16 cellular contexts compared by ENCODE assay signal in genomic region chr2:28557389-28558119, GRCh38.
DNase-seq lines count a peak whose midpoint lies in the region; ATAC-seq, FAIRE-seq and TF ChIP-seq lines count a peak whose summit lies in the region.
"Had no signal": no experiment of that assay in that cellular context is flagged by ENCODE, and none has a peak within 500 bp of the region (broad histone marks: within the 10 kb centered on the region; RNA-seq: fewer than 3 reads in every experiment).

No MANE protein-coding gene starts in this region.

- H3K79me1 ChIP-seq in mesendoderm (ENCODE audit: low read length) = no peaks in the 10 kb centered on the region

- H2AFZ ChIP-seq in K562 (ENCODE audit: low read depth, low read length) = no peak overlapping the region

- DNase-seq in NB4 (ENCODE audit: low read depth) (peak; percentile 50), K562 (ENCODE audit: extremely low read depth in 1 of 4, low spot score in 3 of 4) (no peak), mesendoderm (peak; percentile 21), putamen (ENCODE audit: low spot score) (no peak)
- no peak for DNase-seq in activated effector memory CD4-positive, alpha-beta T cell treated with Interleukin-2 at 50 U/mL for 16 hours
- DNase-seq: CD4-positive, alpha-beta T cell; DMS53; H9; MV-4-11; NCI-H1417 treated with DMSO at 0.1 percent for 48 hours; NCI-H1930; NCI-H2171; NCI-H510A had no signal

- no peak overlapping the region for H2AK5ac ChIP-seq in mesendoderm (ENCODE audit: low read length)

- 2% methylated on average over 6 of the region's 6 CpGs for WGBS in K562 (ENCODE audit: insufficient coverage, low coverage, missing lambda C conversion rate)
- no CpG with 5 or more reads among the region's 6 CpGs for WGBS in mesendoderm (ENCODE audit: extremely low coverage, insufficient coverage, low lambda C conversion rate)

- TF ChIP-seq POLR2A in NB4 (IDR thresholded peaks at IDR 0.05; ENCODE audit: extremely low read depth, insufficient read length) (no peak), K562 (conservative IDR thresholded peaks at IDR 0.05) (no peak)

- H3K56ac ChIP-seq in mesendoderm (ENCODE audit: low read length) = no peak overlapping the region

- no peak overlapping the region for H4K5ac ChIP-seq in mesendoderm (ENCODE audit: low read length)

- no peak overlapping the region for H2BK120ac ChIP-seq in mesendoderm (ENCODE audit: low read depth, low read length)

- no peak overlapping the region for H3K9ac ChIP-seq in K562 (ENCODE audit: insufficient read depth in 1 of 2, low read depth in 2 of 2, low read length in 2 of 2)
- no peak overlapping the region for H3K9ac ChIP-seq in mesendoderm (ENCODE audit: low read length)

- CTCF ChIA-PET in HEK293 (lab: Yijun Ruan, JAX) = interaction anchor here (0.5 to 2.0 kb wide), 6 partner anchors 9 to 401 kb away, joined by 3 to 12 read pairs (median 4); no protein-coding TSS in a partner anchor
- CTCF ChIA-PET in K562 (lab: Yijun Ruan, JAX; ENCODE audit: low intra/inter-chr PET ratio) = no interaction called here

- TF ChIP-seq CTCF in HEK293 (tag by site-specific recombination; IDR thresholded peaks at IDR 0.05) = no peak
- no peak for TF ChIP-seq CTCF in NB4 (IDR thresholded peaks at IDR 0.05; ENCODE audit: low read depth, low read length)
- TF ChIP-seq CTCF in K562 (IDR thresholded peaks at IDR 0.05 in 2 of 3, conservative IDR thresholded peaks at IDR 0.05 in 1 of 3; ENCODE audit: insufficient read depth in 2 of 3, low read depth in 1 of 3, low read length in 3 of 3) = no peak

- no peaks in the 10 kb centered on the region for H3K79me2 ChIP-seq in K562 (ENCODE audit: control insufficient read depth, insufficient read depth, low read length)
- no peaks in the 10 kb centered on the region for H3K79me2 ChIP-seq in mesendoderm (ENCODE audit: control insufficient read depth, insufficient read depth, low read length)

- no peak overlapping the region for H3K18ac ChIP-seq in mesendoderm (ENCODE audit: low read length)

- no peak overlapping the region for H2BK5ac ChIP-seq in mesendoderm (ENCODE audit: low read length)

- no peak for TF ChIP-seq RAD21 in K562 (CRISPR knock-in tag; conservative IDR thresholded peaks at IDR 0.05 in 1 of 2, IDR thresholded peaks at IDR 0.05 in 1 of 2)

- H4K8ac ChIP-seq in mesendoderm (ENCODE audit: low read depth, low read length) = no peak overlapping the region

- H3K4me1 ChIP-seq in HEK293 (ENCODE audit: control insufficient read depth, insufficient read depth, low read length) (no peaks in the 10 kb centered on the region), K562 (replicated peaks in 1 of 2; ENCODE audit: control insufficient read depth in 2 of 2, insufficient read depth in 2 of 2, low read length in 2 of 2) (peaks cover 0 to 5% of the 10 kb centered on the region in 2 experiments; a peak in 1 of 5 replicates), mesendoderm (ENCODE audit: control insufficient read depth, low read depth, low read length) (no peaks in the 10 kb centered on the region)

- BruUV-seq in K562 (replicated peaks; lab: Mats Ljungman, UMichigan) = no TSS peak

- H3K4me3 ChIP-seq in HEK293 (ENCODE audit: low read depth, low read length) (no peak overlapping the region), NB4 (ENCODE audit: low read depth, low read length) (no peak overlapping the region), K562 (no peak overlapping the region), mesendoderm (ENCODE audit: low read length) (no peak overlapping the region)

- H3K4ac ChIP-seq in mesendoderm (ENCODE audit: low read depth, low read length) = no peak overlapping the region

- H3K27ac ChIP-seq in HEK293 (ENCODE audit: extremely low read depth, low read depth, low read length) = no peak overlapping the region
- no peak overlapping the region for H3K27ac ChIP-seq in K562 (ENCODE audit: extremely low read depth, low read depth, low read length)
- H3K27ac ChIP-seq in mesendoderm (ENCODE audit: low read depth, low read length) = no peak overlapping the region

- H2BK15ac ChIP-seq in mesendoderm (replicated peaks; ENCODE audit: low read depth) = no peak overlapping the region

- H3K36me3 ChIP-seq in HEK293 (ENCODE audit: control insufficient read depth in 2 of 2, insufficient read depth in 1 of 2, low read length in 2 of 2) (no peaks in the 10 kb centered on the region), K562 (ENCODE audit: control insufficient read depth, insufficient read depth, low read length) (no peaks in the 10 kb centered on the region), mesendoderm (ENCODE audit: control insufficient read depth, insufficient read depth, low read length) (no peaks in the 10 kb centered on the region)

- no peak overlapping the region for H3K4me2 ChIP-seq in K562 (ENCODE audit: insufficient read depth, low read length)
- no peak overlapping the region for H3K4me2 ChIP-seq in mesendoderm (ENCODE audit: low read length)

- H3K27me3 ChIP-seq in K562 (ENCODE audit: control insufficient read depth in 2 of 2, insufficient read depth in 2 of 2, low read length in 2 of 2) (peaks cover 8 to 41% of the 10 kb centered on the region in 2 experiments; a peak in 4 of 5 replicates), mesendoderm (ENCODE audit: insufficient read depth, low read length, poor library complexity) (no peaks in the 10 kb centered on the region)

- intact Hi-C loops in K562 (cut with micrococcal nuclease) = no loop called here

- in situ Hi-C loops in K562 (cut with MboI) = no loop called here

- POLR2A ChIA-PET in HEK293 (lab: Yijun Ruan, JAX) = interaction anchor here (0.5 kb wide), 1 partner anchor 9 kb away, joined by 7 read pairs; no protein-coding TSS in a partner anchor
- POLR2A ChIA-PET in K562 (lab: Yijun Ruan, JAX) = interaction anchor here (1.1 to 1.7 kb wide), 2 partner anchors 11 to 65 kb away, joined by 3 to 4 read pairs; no protein-coding TSS in a partner anchor

- no peaks in the 10 kb centered on the region for H3K9me1 ChIP-seq in K562 (ENCODE audit: control insufficient read depth, insufficient read depth, low read length)

- H3K9me3 ChIP-seq in HEK293 (ENCODE audit: control insufficient read depth, insufficient read depth, low read depth, low read length) = no peaks in the 10 kb centered on the region
- H3K9me3 ChIP-seq in K562 (replicated peaks; ENCODE audit: control insufficient read depth, insufficient read depth, low read depth, low read length) = no peaks in the 10 kb centered on the region

- no peak for FAIRE-seq in K562 (lab: Jason Lieb, UNC)

- peak; percentile 66; the same call in 1 of the 2 replicates for TF ChIP-seq EP300 in K562 (IDR thresholded peaks at IDR 0.05; ENCODE audit: low read length)

- ATAC-seq in K562 (no peak), GM21619 (IDR thresholded peaks at IDR 0.05; ENCODE audit: unreplicated experiment) (no peak)
- ATAC-seq: Panc1 had no signal

- no peak overlapping the region for H3K23ac ChIP-seq in mesendoderm (ENCODE audit: low read length)

- peaks cover 6% of the 10 kb centered on the region; the same call in 1 of the 2 replicates for H4K20me1 ChIP-seq in K562 (replicated peaks; ENCODE audit: control insufficient read depth, insufficient read depth, low read length)

TF ChIP-seq in HEK293, 187 proteins besides CTCF, POLR2A, EP300 and RAD21 (continues in another document):
- no peak for TF ChIP-seq ZNF148 (tag by site-specific recombination; IDR thresholded peaks at IDR 0.05; ENCODE audit: borderline replicate concordance)

TF ChIP-seq in K562, 482 proteins besides CTCF, POLR2A, EP300 and RAD21 (continues in another document):
- TF ChIP-seq SMARCA4 (IDR thresholded peaks at IDR 0.05) (peak; percentile 30; the same call in 1 of the 2 replicates), MXD1 (CRISPR knock-in tag; IDR thresholded peaks at IDR 0.05; ENCODE audit: borderline replicate concordance, poor library complexity, severe bottlenecking) (no peak), CEBPB (tag; IDR thresholded peaks at IDR 0.05) (peak; percentile 40; the same call in 1 of the 2 replicates), TAL1 (IDR thresholded peaks at IDR 0.05) (peak; percentile 67), NFE2 (IDR thresholded peaks at IDR 0.05; ENCODE audit: low read depth) (peak; percentile 41), CBFA2T3 (IDR thresholded peaks at IDR 0.05) (peak; percentile 58), MEIS2 (IDR thresholded peaks at IDR 0.05; ENCODE audit: partially characterized antibody) (peak; percentile 37), ZNF384 (IDR thresholded peaks at IDR 0.05; ENCODE audit: low read depth, low read length) (no peak), CCNT2 (IDR thresholded peaks at IDR 0.05; ENCODE audit: borderline replicate concordance, extremely low read depth, insufficient read length, low read depth, low read length) (peak; percentile 68), ZNF217 (CRISPR knock-in tag; IDR thresholded peaks at IDR 0.05) (no peak), ATF1 (CRISPR knock-in tag; IDR thresholded peaks at IDR 0.05) (no peak), ATF1 (tag; IDR thresholded peaks at IDR 0.05) (peak; percentile 50; the same call in 1 of the 2 replicates), TEAD4 (IDR thresholded peaks at IDR 0.05; ENCODE audit: low read length) (peak; percentile 76; the same call in 1 of the 2 replicates), TEAD4 (CRISPR knock-in tag; IDR thresholded peaks at IDR 0.05; ENCODE audit: borderline replicate concordance) (no peak), ARHGAP35 (IDR thresholded peaks at IDR 0.05; ENCODE audit: partially characterized antibody) (no peak), SREBF1 (IDR thresholded peaks at IDR 0.05; ENCODE audit: borderline replicate concordance, low read depth, low read length) (no peak), FUS (optimal IDR thresholded peaks at IDR 0.05; ENCODE audit: low read depth, low read length) (no peak), NR1H2 (CRISPR knock-in tag; IDR thresholded peaks at IDR 0.05) (no peak), ATF3 (IDR thresholded peaks at IDR 0.05) (peak; percentile 60), ATF3 (CRISPR knock-in tag; conservative IDR thresholded peaks at IDR 0.05) (no peak), HEY1 (CRISPR knock-in tag; IDR thresholded peaks at IDR 0.05; ENCODE audit: borderline replicate concordance) (peak; percentile 76; the same call in 1 of the 2 replicates), SOX6 (IDR thresholded peaks at IDR 0.05) (peak; percentile 45; the same call in 1 of the 2 replicates)

Comparison
In these comparisons a context has a peak if more than half of its experiments do, and no peak if none do; other contexts are left out.
1. DNase-seq: peak in NB4 (single experiment) and mesendoderm (single experiment); none in K562 (0 of 4), putamen (single experiment) and activated effector memory CD4-positive, alpha-beta T cell treated with Interleukin-2 at 50 U/mL for 16 hours (single experiment).
2. Of the 44 proteins assayed by ChIP-seq in both K562 and HEK293: peak only in K562: none; only in HEK293: ATF2; in both: none; in neither: 43.